Comparison of ENCODE assay signal across 17 cellular contexts in genomic region chr17:302300-302698, GRCh38. TPM values are rescaled to one million over a fixed set of nuclear protein-coding genes. Genes with fewer than 3 reads are reported as not detected.
DNase-seq lines count a peak whose midpoint lies in the region; ATAC-seq and TF ChIP-seq lines count a peak whose summit lies in the region.
"Had no signal": no experiment of that assay in that cellular context is flagged by ENCODE, and none has a peak within 500 bp of the region (broad histone marks: within the 10 kb centered on the region; RNA-seq: fewer than 3 reads in every experiment).

No MANE protein-coding gene starts in this region.

- H3K27me3 ChIP-seq in heart right ventricle (peaks cover 0 to 15% (median 3%) of the 10 kb centered on the region in 7 donors), muscle layer of duodenum (ENCODE audit: low read depth, low read length) (no peaks in the 10 kb centered on the region), spleen (replicated peaks in 1 of 7) (peaks cover 0 to 5% (median 0%) of the 10 kb centered on the region in 7 donors)

- DNase-seq in WTC11 (ENCODE audit: low spot score) = no peak
- peak in 1 of 2 donors; percentile 36 for DNase-seq in heart right ventricle
- no peak for DNase-seq in spleen
- DNase-seq in DMS114 treated with DMSO at 0.1 percent for 48 hours (lab: John Stamatoyannopoulos, UW; ENCODE audit: unreplicated experiment) = no peak
- DNase-seq in activated CD8-positive, alpha-beta T cell treated with anti-CD3 and anti-CD28 coated beads for 36 hours = no peak
- DNase-seq in NCI-H1092 treated with DMSO at 0.1 percent for 48 hours (lab: John Stamatoyannopoulos, UW) = no peak
- DNase-seq: activated naive CD8-positive, alpha-beta T cell treated with anti-CD3 and anti-CD28 coated beads, Interleukin-2, amount 10 ng/mL, durations not matched to agents 7 days and 5 days; effector CD8-positive, alpha-beta T cell; naive thymus-derived CD4-positive, alpha-beta T cell; NCI-H187; SHP77 treated with DMSO at 0.1 percent for 48 hours; stimulated activated naive CD8-positive, alpha-beta T cell treated with anti-CD3 and anti-CD28 coated beads, Interleukin-15, amount 100 ng/mL, for 72 hours had no signal

- H3K9me3 ChIP-seq in heart right ventricle = no peaks in the 10 kb centered on the region
- H3K9me3 ChIP-seq in muscle layer of duodenum (ENCODE audit: control insufficient read depth in 1 of 2, low read length in 2 of 2) = no peaks in the 10 kb centered on the region
- H3K9me3 ChIP-seq in spleen = no peaks in the 10 kb centered on the region

- POLR2A ChIA-PET in WTC11 (lab: Charles Lee) = no interaction called here
- POLR2A ChIA-PET in activated CD8-positive, alpha-beta T cell treated with anti-CD3 and anti-CD28 coated beads for 36 hours (lab: Charles Lee) = no interaction called here

- no peak for TF ChIP-seq POLR2A in spleen (IDR thresholded peaks at IDR 0.05)

- H3K9me3 Mint-ChIP-seq in WTC11 = no peaks in the 10 kb centered on the region
- H3K9me3 Mint-ChIP-seq in activated CD8-positive, alpha-beta T cell treated with anti-CD3 and anti-CD28 coated beads for 36 hours = no peaks in the 10 kb centered on the region
- H3K9me3 Mint-ChIP-seq: activated naive CD8-positive, alpha-beta T cell treated with anti-CD3 and anti-CD28 coated beads, Interleukin-2, amount 10 ng/mL, durations not matched to agents 7 days and 5 days; activated T-helper 1 cell treated with anti-CD3 and anti-CD28 coated beads, Interleukin-12 subunit alpha, Interleukin-12 subunit beta, Interleukin-2, Interleukin-4 antibody, amounts not matched to agents 30 ng/mL and 10 ng/mL and 1 ng/mL, durations not matched to agents 14 hours and 24 hours and 36 hours; stimulated activated naive CD8-positive, alpha-beta T cell treated with anti-CD3 and anti-CD28 coated beads, Interleukin-15, amount 100 ng/mL, for 72 hours; T-helper 1 cell treated with Interleukin-12 subunit alpha and Interleukin-12 subunit beta and Interleukin-4 antibody, amounts not matched to agents 30 μg/mL and 1 μg/mL, for 36 hours had no signal

- H3K27ac ChIP-seq in heart right ventricle (peak overlapping the region; percentile 17 to 90 (median 81)), muscle layer of duodenum (ENCODE audit: low read length) (peak overlapping the region; percentile 4), spleen (peak overlapping the region; percentile 48 to 79 (median 64))

- WGBS in heart right ventricle, 2 donors = 50 to 69% methylated on average over 23 to 24 of the region's 24 CpGs
- WGBS in spleen, 5 donors = 64 to 75% (median 71%) methylated on average over 23 to 24 of the region's 24 CpGs

- H3K4me1 Mint-ChIP-seq in WTC11 = peaks cover 13% of the 10 kb centered on the region
- no peaks in the 10 kb centered on the region for H3K4me1 Mint-ChIP-seq in activated CD8-positive, alpha-beta T cell treated with anti-CD3 and anti-CD28 coated beads for 36 hours (ENCODE audit: low read depth)
- H3K4me1 Mint-ChIP-seq: activated naive CD8-positive, alpha-beta T cell treated with anti-CD3 and anti-CD28 coated beads, Interleukin-2, amount 10 ng/mL, durations not matched to agents 7 days and 5 days; stimulated activated naive CD8-positive, alpha-beta T cell treated with anti-CD3 and anti-CD28 coated beads, Interleukin-15, amount 100 ng/mL, for 72 hours had no signal

- H3K36me3 ChIP-seq in heart right ventricle = no peaks in the 10 kb centered on the region
- no peaks in the 10 kb centered on the region for H3K36me3 ChIP-seq in muscle layer of duodenum (ENCODE audit: control insufficient read depth in 1 of 2, insufficient read depth in 2 of 2, low read length in 2 of 2)
- peaks cover 0 to 19% (median 0%) of the 10 kb centered on the region in 6 donors for H3K36me3 ChIP-seq in spleen

- no peaks in the 10 kb centered on the region for H3K36me3 Mint-ChIP-seq in WTC11
- H3K36me3 Mint-ChIP-seq in activated CD8-positive, alpha-beta T cell treated with anti-CD3 and anti-CD28 coated beads for 36 hours (ENCODE audit: low read depth) = no peaks in the 10 kb centered on the region
- H3K36me3 Mint-ChIP-seq: activated naive CD8-positive, alpha-beta T cell treated with anti-CD3 and anti-CD28 coated beads, Interleukin-2, amount 10 ng/mL, durations not matched to agents 7 days and 5 days had no signal

- ATAC-seq in WTC11 (no peak), heart right ventricle (peak; percentile 11 to 72 (median 44)), HG03460 (IDR thresholded peaks at IDR 0.05; ENCODE audit: unreplicated experiment) (no peak)
- no peak for ATAC-seq in activated CD8-positive, alpha-beta T cell treated with anti-CD3 and anti-CD28 coated beads for 36 hours
- ATAC-seq: left lobe of liver; naive thymus-derived CD4-positive, alpha-beta T cell; stimulated activated naive CD8-positive, alpha-beta T cell treated with anti-CD3 and anti-CD28 coated beads, Interleukin-15, amount 100 ng/mL, for 72 hours had no signal

- peaks cover 10 to 41% (median 25%) of the 10 kb centered on the region in 9 donors for H3K4me1 ChIP-seq in heart right ventricle
- peaks cover 0 to 28% of the 10 kb centered on the region in 2 donors for H3K4me1 ChIP-seq in muscle layer of duodenum (ENCODE audit: control insufficient read depth in 1 of 2, insufficient read depth in 2 of 2, low read length in 2 of 2)
- H3K4me1 ChIP-seq in spleen = peaks cover 0 to 29% (median 10%) of the 10 kb centered on the region in 6 donors

- CTCF ChIA-PET in WTC11 (lab: Charles Lee) = interaction anchor here (1.0 to 1.6 kb wide), 2 partner anchors 110 to 137 kb away, joined by 3 to 4 read pairs; no protein-coding TSS in a partner anchor
- CTCF ChIA-PET in activated CD8-positive, alpha-beta T cell treated with anti-CD3 and anti-CD28 coated beads for 36 hours (lab: Charles Lee) = interaction anchor here (1.1 kb wide), 1 partner anchor 52 kb away, joined by 3 read pairs; no protein-coding TSS in a partner anchor

- H3K4me3 ChIP-seq in heart right ventricle (peak overlapping the region in 4 of 10 donors; percentile 11 to 19 (median 16)), muscle layer of duodenum (ENCODE audit: low read depth in 1 of 2, low read length in 2 of 2) (no peak overlapping the region), spleen (no peak overlapping the region)

- TF ChIP-seq CTCF in WTC11 (IDR thresholded peaks at IDR 0.05) (no peak), heart right ventricle (IDR thresholded peaks at IDR 0.05) (no peak), spleen (IDR thresholded peaks at IDR 0.05 in 8 of 11, conservative IDR thresholded peaks at IDR 0.05 in 3 of 11) (no peak)
- no peak for TF ChIP-seq CTCF in activated CD8-positive, alpha-beta T cell treated with anti-CD3 and anti-CD28 coated beads for 36 hours (IDR thresholded peaks at IDR 0.05)

- intact Hi-C loops in heart right ventricle (cut with DNase I) (no loop called here), spleen (cut with DNase I; ENCODE audit: low total_unique reads) (no loop called here)
- intact Hi-C loops in activated CD8-positive, alpha-beta T cell treated with anti-CD3 and anti-CD28 coated beads for 36 hours (cut with micrococcal nuclease) = no loop called here

- no peak overlapping the region for H3K27ac Mint-ChIP-seq in WTC11
- no peak overlapping the region for H3K27ac Mint-ChIP-seq in activated CD8-positive, alpha-beta T cell treated with anti-CD3 and anti-CD28 coated beads for 36 hours
- H3K27ac Mint-ChIP-seq: activated naive CD8-positive, alpha-beta T cell treated with anti-CD3 and anti-CD28 coated beads, Interleukin-2, amount 10 ng/mL, durations not matched to agents 7 days and 5 days; activated T-helper 1 cell treated with anti-CD3 and anti-CD28 coated beads, Interleukin-12 subunit alpha, Interleukin-12 subunit beta, Interleukin-2, Interleukin-4 antibody, amounts not matched to agents 30 ng/mL and 10 ng/mL and 1 ng/mL, durations not matched to agents 14 hours and 24 hours and 36 hours; T-helper 1 cell treated with Interleukin-12 subunit alpha and Interleukin-12 subunit beta and Interleukin-4 antibody, amounts not matched to agents 30 μg/mL and 1 μg/mL, for 36 hours had no signal

- peaks cover 15% of the 10 kb centered on the region for H3K27me3 Mint-ChIP-seq in WTC11 (ENCODE audit: low read depth)
- no peaks in the 10 kb centered on the region for H3K27me3 Mint-ChIP-seq in activated CD8-positive, alpha-beta T cell treated with anti-CD3 and anti-CD28 coated beads for 36 hours
- H3K27me3 Mint-ChIP-seq: activated naive CD8-positive, alpha-beta T cell treated with anti-CD3 and anti-CD28 coated beads, Interleukin-2, amount 10 ng/mL, durations not matched to agents 7 days and 5 days; stimulated activated naive CD8-positive, alpha-beta T cell treated with anti-CD3 and anti-CD28 coated beads, Interleukin-15, amount 100 ng/mL, for 72 hours had no signal

- H3K4me3 Mint-ChIP-seq in WTC11 = peak overlapping the region; percentile 8; the same call in 1 of the 2 replicates
- no peak overlapping the region for H3K4me3 Mint-ChIP-seq in activated CD8-positive, alpha-beta T cell treated with anti-CD3 and anti-CD28 coated beads for 36 hours
- H3K4me3 Mint-ChIP-seq: activated naive CD8-positive, alpha-beta T cell treated with anti-CD3 and anti-CD28 coated beads, Interleukin-2, amount 10 ng/mL, durations not matched to agents 7 days and 5 days; activated T-helper 1 cell treated with anti-CD3 and anti-CD28 coated beads, Interleukin-12 subunit alpha, Interleukin-12 subunit beta, Interleukin-2, Interleukin-4 antibody, amounts not matched to agents 30 ng/mL and 10 ng/mL and 1 ng/mL, durations not matched to agents 14 hours and 24 hours and 36 hours; naive thymus-derived CD4-positive, alpha-beta T cell; stimulated activated naive CD8-positive, alpha-beta T cell treated with anti-CD3 and anti-CD28 coated beads, Interleukin-15, amount 100 ng/mL, for 72 hours; T-helper 1 cell treated with Interleukin-12 subunit alpha and Interleukin-12 subunit beta and Interleukin-4 antibody, amounts not matched to agents 30 μg/mL and 1 μg/mL, for 36 hours had no signal

TF ChIP-seq in WTC11, 78 proteins besides CTCF, POLR2A, EP300 and RAD21 (continues in another document):
- no peak for TF ChIP-seq ZBTB43 (CRISPR knock-in tag; IDR thresholded peaks at IDR 0.05)
- TF ChIP-seq TCF7 (CRISPR knock-in tag; IDR thresholded peaks at IDR 0.05; ENCODE audit: low read depth) = no peak

RNA-seq across cellular contexts. Expression of gene RPH3AL, which starts 50.3 kb away (rescaled TPM):
- total RNA-seq in WTC11 (2021) (2.0 to 4.6 TPM (median 3.7 TPM) in 3 replicates), heart right ventricle (10 to 100 TPM in 1 of 10 donors, 1 to 10 TPM in 9; 3.6 to 11.1 (median 6.2) TPM), spleen (100 to 1,000 TPM in 1 of 7 donors, 10 to 100 TPM in 6; 44.2 to 182 (median 58.6) TPM)
- polyA plus RNA-seq in heart right ventricle (1 to 10 TPM; 4.5 to 6.4 TPM), spleen (10 to 100 TPM in 1 of 3 donors, 1 to 10 TPM in 2; 4.8 to 27.1 (median 7.4) TPM)
- 1 to 10 TPM in 1 of 2 experiments, under 1 TPM in 1; 0.72 to 1.1 TPM for total RNA-seq in activated CD8-positive, alpha-beta T cell treated with anti-CD3 and anti-CD28 coated beads for 36 hours

Comparison
In these comparisons a context has a peak if more than half of its experiments do, and no peak if none do; other contexts are left out.
1. ATAC-seq: peak in heart right ventricle (8 of 8); none in WTC11 (single experiment), activated CD8-positive, alpha-beta T cell treated with anti-CD3 and anti-CD28 coated beads for 36 hours (single experiment) and HG03460 (single experiment).
2. H3K27ac ChIP-seq: peak in every context shown above with its lines; median percentile 81 in heart right ventricle; 64 in spleen; 4 in muscle layer of duodenum.